In genomic region chr6:54602591-54602990, GRCh38 we compare ENCODE assay signal across 19 cellular contexts.
"Had no signal": no experiment of that assay in that cellular context is flagged by ENCODE, and none has a peak within 500 bp of the region (broad histone marks: within the 10 kb centered on the region; RNA-seq: fewer than 3 reads in every experiment).

No MANE protein-coding gene starts in this region.

- DNase-seq: Kasumi-1, MM.1S, NCI-H1092 treated with DMSO at 0.1 percent for 48 hours, NCI-H1436, NCI-H187, NCI-H2029, NCI-H2081 treated with DMSO at 0.1 percent for 48 hours, NCI-H2171, NCI-H226, NCI-H510A, NCI-H524 treated with DMSO at 0.1 percent for 48 hours, NCI-H69, NCI-H774, SHP77 treated with DMSO at 0.1 percent for 48 hours, SJCRH30 had no signal

- H3K4me3 ChIP-seq: K562, SJCRH30, SK-N-MC had no signal

- H3K4me1 Mint-ChIP-seq: IgD-negative memory B cell had no signal

- ATAC-seq: K562, Right ventricle myocardium inferior had no signal

- H3K27me3 Mint-ChIP-seq: IgD-negative memory B cell had no signal

- H3K27ac Mint-ChIP-seq: IgD-negative memory B cell had no signal

- H3K4me3 Mint-ChIP-seq: IgD-negative memory B cell had no signal
